1 cellular context compared by ENCODE assay signal in the genomic region with DNA sequence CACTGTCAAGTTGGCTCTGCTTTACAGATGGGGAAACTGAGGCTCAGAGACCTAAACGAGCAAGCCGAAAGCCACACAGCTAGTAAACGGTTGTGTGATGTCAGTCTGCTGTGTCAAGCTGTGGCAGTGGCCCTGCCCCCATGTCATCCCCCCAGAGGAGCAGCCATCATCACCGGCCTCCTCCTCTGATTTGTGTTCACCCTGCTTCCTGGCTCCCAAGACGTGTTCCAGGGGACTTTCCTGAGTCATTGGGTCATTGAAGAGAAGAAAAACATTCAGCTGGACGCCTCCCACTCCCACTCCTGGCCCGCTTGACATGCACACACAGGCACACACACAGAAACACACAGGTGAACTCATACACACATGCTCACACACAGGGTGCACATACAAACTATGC.
TF ChIP-seq lines count a peak whose summit lies in the region.

No MANE protein-coding gene starts in this region.

TF ChIP-seq in HepG2, 621 proteins besides CTCF, POLR2A, EP300 and RAD21 (continued from another document):
- TF ChIP-seq, protein P1, sequence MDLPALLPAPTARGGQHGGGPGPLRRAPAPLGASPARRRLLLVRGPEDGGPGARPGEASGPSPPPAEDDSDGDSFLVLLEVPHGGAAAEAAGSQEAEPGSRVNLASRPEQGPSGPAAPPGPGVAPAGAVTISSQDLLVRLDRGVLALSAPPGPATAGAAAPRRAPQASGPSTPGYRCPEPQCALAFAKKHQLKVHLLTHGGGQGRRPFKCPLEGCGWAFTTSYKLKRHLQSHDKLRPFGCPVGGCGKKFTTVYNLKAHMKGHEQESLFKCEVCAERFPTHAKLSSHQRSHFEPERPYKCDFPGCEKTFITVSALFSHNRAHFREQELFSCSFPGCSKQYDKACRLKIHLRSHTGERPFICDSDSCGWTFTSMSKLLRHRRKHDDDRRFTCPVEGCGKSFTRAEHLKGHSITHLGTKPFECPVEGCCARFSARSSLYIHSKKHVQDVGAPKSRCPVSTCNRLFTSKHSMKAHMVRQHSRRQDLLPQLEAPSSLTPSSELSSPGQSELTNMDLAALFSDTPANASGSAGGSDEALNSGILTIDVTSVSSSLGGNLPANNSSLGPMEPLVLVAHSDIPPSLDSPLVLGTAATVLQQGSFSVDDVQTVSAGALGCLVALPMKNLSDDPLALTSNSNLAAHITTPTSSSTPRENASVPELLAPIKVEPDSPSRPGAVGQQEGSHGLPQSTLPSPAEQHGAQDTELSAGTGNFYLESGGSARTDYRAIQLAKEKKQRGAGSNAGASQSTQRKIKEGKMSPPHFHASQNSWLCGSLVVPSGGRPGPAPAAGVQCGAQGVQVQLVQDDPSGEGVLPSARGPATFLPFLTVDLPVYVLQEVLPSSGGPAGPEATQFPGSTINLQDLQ (CRISPR knock-in tag; IDR thresholded peaks at IDR 0.05), result no peak
- 0 out of 2 replicates have a peak, but pooled peaks have one; percentile 27 for TF ChIP-seq ZNF431 (CRISPR knock-in tag; IDR thresholded peaks at IDR 0.05; ENCODE audit: borderline replicate concordance, low read depth)
- TF ChIP-seq, protein P2, sequence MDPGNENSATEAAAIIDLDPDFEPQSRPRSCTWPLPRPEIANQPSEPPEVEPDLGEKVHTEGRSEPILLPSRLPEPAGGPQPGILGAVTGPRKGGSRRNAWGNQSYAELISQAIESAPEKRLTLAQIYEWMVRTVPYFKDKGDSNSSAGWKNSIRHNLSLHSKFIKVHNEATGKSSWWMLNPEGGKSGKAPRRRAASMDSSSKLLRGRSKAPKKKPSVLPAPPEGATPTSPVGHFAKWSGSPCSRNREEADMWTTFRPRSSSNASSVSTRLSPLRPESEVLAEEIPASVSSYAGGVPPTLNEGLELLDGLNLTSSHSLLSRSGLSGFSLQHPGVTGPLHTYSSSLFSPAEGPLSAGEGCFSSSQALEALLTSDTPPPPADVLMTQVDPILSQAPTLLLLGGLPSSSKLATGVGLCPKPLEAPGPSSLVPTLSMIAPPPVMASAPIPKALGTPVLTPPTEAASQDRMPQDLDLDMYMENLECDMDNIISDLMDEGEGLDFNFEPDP (CRISPR knock-in tag; conservative IDR thresholded peaks at IDR 0.05), result no peak
- TF ChIP-seq EED (CRISPR knock-in tag; IDR thresholded peaks at IDR 0.05), result no peak
- TF ChIP-seq THRA (CRISPR knock-in tag; IDR thresholded peaks at IDR 0.05; ENCODE audit: borderline replicate concordance), result no peak
- 0 out of 2 replicates have a peak, but pooled peaks have one; percentile 52 for TF ChIP-seq ZNF296 (CRISPR knock-in tag; conservative IDR thresholded peaks at IDR 0.05)
- TF ChIP-seq ZNF282 (IDR thresholded peaks at IDR 0.05; ENCODE audit: partially characterized antibody), result no peak
- no peak for TF ChIP-seq CENPX (CRISPR knock-in tag; IDR thresholded peaks at IDR 0.05)
- 0 out of 2 replicates have a peak, but pooled peaks have one; percentile 7 for TF ChIP-seq MAFG (CRISPR knock-in tag; IDR thresholded peaks at IDR 0.05)
- no peak for TF ChIP-seq SP4 (CRISPR knock-in tag; IDR thresholded peaks at IDR 0.05)
- no peak for TF ChIP-seq BRD4 (CRISPR knock-in tag; IDR thresholded peaks at IDR 0.05)
- TF ChIP-seq CBX2 (IDR thresholded peaks at IDR 0.05; ENCODE audit: low read depth, low read length), result no peak
- no peak for TF ChIP-seq CBX2 (CRISPR knock-in tag; IDR thresholded peaks at IDR 0.05; ENCODE audit: low read depth)
- TF ChIP-seq ZNF317 (CRISPR knock-in tag; IDR thresholded peaks at IDR 0.05), result no peak
- TF ChIP-seq ZNF788 (CRISPR knock-in tag; IDR thresholded peaks at IDR 0.05; ENCODE audit: borderline replicate concordance), result no peak
- no peak for TF ChIP-seq GATAD2A (CRISPR knock-in tag; IDR thresholded peaks at IDR 0.05)
- TF ChIP-seq TAF1 (CRISPR knock-in tag; IDR thresholded peaks at IDR 0.05), result no peak
- no peak for TF ChIP-seq JDP2 (CRISPR knock-in tag; IDR thresholded peaks at IDR 0.05; ENCODE audit: borderline replicate concordance)
- no peak for TF ChIP-seq ZNF337 (CRISPR knock-in tag; IDR thresholded peaks at IDR 0.05; ENCODE audit: borderline replicate concordance, low read depth)
- TF ChIP-seq, protein P3, sequence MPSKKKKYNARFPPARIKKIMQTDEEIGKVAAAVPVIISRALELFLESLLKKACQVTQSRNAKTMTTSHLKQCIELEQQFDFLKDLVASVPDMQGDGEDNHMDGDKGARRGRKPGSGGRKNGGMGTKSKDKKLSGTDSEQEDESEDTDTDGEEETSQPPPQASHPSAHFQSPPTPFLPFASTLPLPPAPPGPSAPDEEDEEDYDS (CRISPR knock-in tag; IDR thresholded peaks at IDR 0.05), result no peak
- no peak for TF ChIP-seq ATF1 (CRISPR knock-in tag; IDR thresholded peaks at IDR 0.05)
- TF ChIP-seq ZNF615 (CRISPR knock-in tag; IDR thresholded peaks at IDR 0.05; ENCODE audit: borderline replicate concordance), result no peak
- TF ChIP-seq ZNF251 (CRISPR knock-in tag; IDR thresholded peaks at IDR 0.05), result 0 out of 2 replicates have a peak, but pooled peaks have one; percentile 39
- TF ChIP-seq ELF3 (CRISPR knock-in tag; IDR thresholded peaks at IDR 0.05), result no peak
- TF ChIP-seq SP1 (IDR thresholded peaks at IDR 0.05), result no peak
- TF ChIP-seq SP1 (CRISPR knock-in tag; IDR thresholded peaks at IDR 0.05), result no peak
- TF ChIP-seq MXI1 (IDR thresholded peaks at IDR 0.05; ENCODE audit: borderline replicate concordance, low read depth, low read length), result no peak
- 0 out of 2 replicates have a peak, but pooled peaks have one; percentile 45 for TF ChIP-seq ZNF713 (CRISPR knock-in tag; IDR thresholded peaks at IDR 0.05)
- TF ChIP-seq U2AF1 (optimal IDR thresholded peaks at IDR 0.05; ENCODE audit: low read depth, low read length), result no peak
- TF ChIP-seq CSRNP2 (CRISPR knock-in tag; conservative IDR thresholded peaks at IDR 0.05; ENCODE audit: low read depth), result 0 out of 2 replicates have a peak, but pooled peaks have one; percentile 50
- TF ChIP-seq ZNF263 (CRISPR knock-in tag; IDR thresholded peaks at IDR 0.05), result no peak
